ENCODE assay signal across 27 cellular contexts in the genomic region with DNA sequence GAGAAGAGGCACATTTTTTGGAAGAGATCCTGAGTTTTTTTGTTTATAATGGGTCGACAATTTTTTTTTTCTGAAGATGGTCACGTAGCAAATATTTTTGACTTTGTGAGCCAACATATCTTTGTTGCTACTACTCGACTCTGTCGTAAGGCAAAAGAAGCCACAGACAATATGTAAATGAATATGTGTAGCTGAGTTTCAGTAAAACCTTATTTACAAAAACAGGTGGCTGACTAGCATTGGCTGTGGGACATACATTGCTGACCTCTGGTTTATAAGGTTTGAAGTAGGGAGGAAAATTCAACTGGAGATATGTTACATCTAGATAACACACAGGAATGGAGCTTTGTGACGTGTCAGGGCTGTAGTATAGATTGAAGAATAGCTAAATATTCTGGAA. TPM values are rescaled to one million over a fixed set of nuclear protein-coding genes. Genes with fewer than 3 reads are reported as not detected.
"Had no signal": no experiment of that assay in that cellular context is flagged by ENCODE, and none has a peak within 500 bp of the region (broad histone marks: within the 10 kb centered on the region; RNA-seq: fewer than 3 reads in every experiment).

No MANE protein-coding gene starts in this region.

- H2AFZ ChIP-seq: neural progenitor cell, parathyroid adenoma had no signal

- H3K4me1 ChIP-seq: neural progenitor cell, parathyroid adenoma, psoas muscle, sigmoid colon, stomach, thyroid gland, tibial nerve, upper lobe of left lung, vagina had no signal

- H3K9me3 ChIP-seq: ovary, psoas muscle, right lobe of liver, sigmoid colon, stomach, thoracic aorta, thyroid gland, tibial nerve, upper lobe of left lung, vagina had no signal

- FAIRE-seq: small intestine, urothelium cell line had no signal

- H3K9ac ChIP-seq: neural progenitor cell, parathyroid adenoma had no signal

- DNase-seq: occipital lobe; ovary; posterior cingulate gyrus; psoas muscle; right cardiac atrium; right lobe of liver; sigmoid colon; small intestine; stimulated activated CD4-positive, alpha-beta T cell treated with anti-CD3 and anti-CD28 coated beads, Interleukin-15, amount 100 ng/mL, for 24 hours; stimulated activated CD4-positive, alpha-beta T cell treated with anti-CD3 and anti-CD28 coated beads, Interleukin-2, amount 100 ng/mL, for 24 hours; stimulated activated CD4-positive, alpha-beta T cell treated with anti-CD3 and anti-CD28 coated beads, Interleukin-2, amount 100 ng/mL, for 48 hours; stimulated activated CD4-positive, alpha-beta T cell treated with anti-CD3 and anti-CD28 coated beads, Interleukin-4, amount 100 ng/mL, for 24 hours; stimulated activated naive B cell treated with anti-CD40 and anti-IgM and Interleukin-4, amounts not matched to agents 10 μg/mL and 1 μg/mL and 100 μg/mL, for 72 hours; stimulated activated naive CD4-positive, alpha-beta T cell treated with Interleukin-2 at 50 U/mL for 16 hours; stomach; thyroid gland; upper lobe of left lung had no signal

- H3K4me3 ChIP-seq: neural progenitor cell, ovary, psoas muscle, right lobe of liver, sigmoid colon, stomach, thoracic aorta, thyroid gland, tibial nerve, upper lobe of left lung, vagina had no signal

- H3K27ac ChIP-seq: neural progenitor cell, ovary, parathyroid adenoma, psoas muscle, sigmoid colon, stomach, thoracic aorta, thyroid gland, tibial nerve, upper lobe of left lung, vagina had no signal

- H3K79me2 ChIP-seq: parathyroid adenoma had no signal

- H3K4me2 ChIP-seq: neural progenitor cell had no signal

- H3K36me3 ChIP-seq: neural progenitor cell, ovary, right lobe of liver, sigmoid colon, stomach, thoracic aorta, thyroid gland, tibial nerve, upper lobe of left lung, vagina had no signal

- H3K27me3 ChIP-seq: neural progenitor cell, ovary, right lobe of liver, sigmoid colon, stomach, thyroid gland, tibial nerve, upper lobe of left lung, vagina had no signal

- ATAC-seq: psoas muscle; right cardiac atrium; right lobe of liver; stimulated activated effector memory CD8-positive, alpha-beta T cell treated with anti-CD3 and anti-CD28 coated beads, Interleukin-12 subunit alpha, Interleukin-12 subunit beta, amount 100 ng/mL, for 72 hours; stimulated activated naive B cell treated with anti-CD40 and anti-IgM and Interleukin-4, amounts not matched to agents 10 μg/mL and 1 μg/mL and 100 μg/mL, for 72 hours had no signal

RNA-seq across cellular contexts. Expression of a gene that starts 22.5 kb away (rescaled TPM):
- total RNA-seq: occipital lobe, renal cortical epithelial cell, right cardiac atrium, skeletal muscle tissue, stomach, vagina had no signal
- polyA plus RNA-seq: neural cell, small intestine, stomach had no signal
